In genomic region chr9:19154135-19154612, GRCh38 we compare ENCODE assay signal across 1 cellular context.
A peak's percentile ranks its signal among the peaks of the same experiment; 100 is the strongest.
TF ChIP-seq lines count a peak whose summit lies in the region.

No MANE protein-coding gene starts in this region.

TF ChIP-seq in K562, 482 proteins besides CTCF, POLR2A, EP300 and RAD21 (continued from another document and continues in another):
- no peak for TF ChIP-seq PBX2 (CRISPR knock-in tag; IDR thresholded peaks at IDR 0.05; ENCODE audit: low read depth)
- TF ChIP-seq PBX2 (tag; conservative IDR thresholded peaks at IDR 0.05; ENCODE audit: low read depth), result peak; percentile 56
- peak; percentile 95 for TF ChIP-seq MITF (IDR thresholded peaks at IDR 0.05)
- peak; percentile 74; the same call in 1 of the 2 replicates for TF ChIP-seq CC2D1A (IDR thresholded peaks at IDR 0.05)
- TF ChIP-seq ZNF584 (CRISPR knock-in tag; IDR thresholded peaks at IDR 0.05; ENCODE audit: low read depth), result peak; percentile 79
- TF ChIP-seq SREBF1 (IDR thresholded peaks at IDR 0.05; ENCODE audit: borderline replicate concordance, low read depth, low read length), result no peak
- no peak for TF ChIP-seq HSF4 (CRISPR knock-in tag; IDR thresholded peaks at IDR 0.05; ENCODE audit: borderline replicate concordance)
- TF ChIP-seq MNT (conservative IDR thresholded peaks at IDR 0.05), result peak; percentile 98 to 99
- TF ChIP-seq STAG1 (CRISPR knock-in tag; IDR thresholded peaks at IDR 0.05; ENCODE audit: borderline replicate concordance), result no peak
- peak; percentile 84; the same call in 1 of the 2 replicates for TF ChIP-seq MYNN (IDR thresholded peaks at IDR 0.05)
- TF ChIP-seq MYNN (CRISPR knock-in tag; IDR thresholded peaks at IDR 0.05), result no peak
- no peak for TF ChIP-seq CTCFL (IDR thresholded peaks at IDR 0.05; ENCODE audit: borderline replicate concordance, insufficient read depth, low read depth, low read length, poor library complexity, severe bottlenecking)
- TF ChIP-seq TEAD2 (tag; IDR thresholded peaks at IDR 0.05), result no peak
- TF ChIP-seq ZNF644 (tag; IDR thresholded peaks at IDR 0.05; ENCODE audit: low read depth), result peak; percentile 64; the same call in 1 of the 2 replicates
- peak; percentile 82 for TF ChIP-seq ZEB2 (IDR thresholded peaks at IDR 0.05)
- TF ChIP-seq ZNF780A (CRISPR knock-in tag; IDR thresholded peaks at IDR 0.05), result no peak
- TF ChIP-seq TSC22D4 (tag; IDR thresholded peaks at IDR 0.05), result no peak
- TF ChIP-seq KDM1A (IDR thresholded peaks at IDR 0.05), result peak; percentile 96
- TF ChIP-seq USF2 (CRISPR knock-in tag; IDR thresholded peaks at IDR 0.05), result peak; percentile 75
- TF ChIP-seq BHLHE40 (IDR thresholded peaks at IDR 0.05; ENCODE audit: low read length), result peak; percentile 98
- TF ChIP-seq ILF3 (IDR thresholded peaks at IDR 0.05; ENCODE audit: borderline replicate concordance), result no peak
- TF ChIP-seq ZNF592 (IDR thresholded peaks at IDR 0.05), result peak; percentile 89
- no peak for TF ChIP-seq ZNF699 (CRISPR knock-in tag; IDR thresholded peaks at IDR 0.05; ENCODE audit: insufficient replicate concordance)
- TF ChIP-seq ESRRA (IDR thresholded peaks at IDR 0.05; ENCODE audit: borderline replicate concordance, low read depth), result peak; percentile 63; the same call in 1 of the 2 replicates
- peak; percentile 58; the same call in 1 of the 2 replicates for TF ChIP-seq GABPB1 (CRISPR knock-in tag; IDR thresholded peaks at IDR 0.05)
- no peak for TF ChIP-seq SRSF7 (optimal IDR thresholded peaks at IDR 0.05; ENCODE audit: low read depth, low read length)
- peak; percentile 97 for TF ChIP-seq NCOR1 (IDR thresholded peaks at IDR 0.05)
- TF ChIP-seq ZNF444 (CRISPR knock-in tag; IDR thresholded peaks at IDR 0.05), result no peak
- peak; percentile 98 for TF ChIP-seq DACH1 (IDR thresholded peaks at IDR 0.05; ENCODE audit: partially characterized antibody)
- peak; percentile 89 for TF ChIP-seq JUN (IDR thresholded peaks at IDR 0.05; ENCODE audit: borderline replicate concordance, low read depth, low read length)
- TF ChIP-seq JUN (CRISPR knock-in tag; IDR thresholded peaks at IDR 0.05; ENCODE audit: borderline replicate concordance), result peak; percentile 69; the same call in 1 of the 2 replicates
- 0 out of 2 replicates have a peak, but pooled peaks have one; percentile 48 for TF ChIP-seq E2F5 (CRISPR knock-in tag; IDR thresholded peaks at IDR 0.05)
- peak; percentile 94 for TF ChIP-seq CTBP1 (IDR thresholded peaks at IDR 0.05; ENCODE audit: borderline replicate concordance)
- TF ChIP-seq ID3 (CRISPR knock-in tag; IDR thresholded peaks at IDR 0.05), result no peak
- TF ChIP-seq ID3 (tag; IDR thresholded peaks at IDR 0.05), result 0 out of 2 replicates have a peak, but pooled peaks have one; percentile 36
- peak; percentile 79 for TF ChIP-seq SMAD1 (IDR thresholded peaks at IDR 0.05; ENCODE audit: low read depth, low read length, partially characterized antibody)
- peak; percentile 47 for TF ChIP-seq NUFIP1 (IDR thresholded peaks at IDR 0.05; ENCODE audit: partially characterized antibody)
- peak; percentile 80 for TF ChIP-seq CCNT2 (IDR thresholded peaks at IDR 0.05; ENCODE audit: borderline replicate concordance, extremely low read depth, insufficient read length, low read depth, low read length)
- no peak for TF ChIP-seq TRIM25 (IDR thresholded peaks at IDR 0.05; ENCODE audit: borderline replicate concordance)
- TF ChIP-seq BACH1 (tag; IDR thresholded peaks at IDR 0.05), result peak; percentile 77; the same call in 1 of the 2 replicates
- TF ChIP-seq POU5F1 (IDR thresholded peaks at IDR 0.05; ENCODE audit: borderline replicate concordance, low read depth, low read length, partially characterized antibody), result no peak
- peak; percentile 99 for TF ChIP-seq DPF2 (IDR thresholded peaks at IDR 0.05)
- TF ChIP-seq MAFF (IDR thresholded peaks at IDR 0.05; ENCODE audit: low read length), result peak; percentile 93
- TF ChIP-seq MLX (CRISPR knock-in tag; conservative IDR thresholded peaks at IDR 0.05), result no peak
- TF ChIP-seq MEF2D (tag; conservative IDR thresholded peaks at IDR 0.05; ENCODE audit: low read depth), result peak; percentile 76
- no peak for TF ChIP-seq ZNF764 (CRISPR knock-in tag; IDR thresholded peaks at IDR 0.05; ENCODE audit: low read depth)
- peak; percentile 96 for TF ChIP-seq SMAD4 (CRISPR knock-in tag; conservative IDR thresholded peaks at IDR 0.05)
